In the genomic region with DNA sequence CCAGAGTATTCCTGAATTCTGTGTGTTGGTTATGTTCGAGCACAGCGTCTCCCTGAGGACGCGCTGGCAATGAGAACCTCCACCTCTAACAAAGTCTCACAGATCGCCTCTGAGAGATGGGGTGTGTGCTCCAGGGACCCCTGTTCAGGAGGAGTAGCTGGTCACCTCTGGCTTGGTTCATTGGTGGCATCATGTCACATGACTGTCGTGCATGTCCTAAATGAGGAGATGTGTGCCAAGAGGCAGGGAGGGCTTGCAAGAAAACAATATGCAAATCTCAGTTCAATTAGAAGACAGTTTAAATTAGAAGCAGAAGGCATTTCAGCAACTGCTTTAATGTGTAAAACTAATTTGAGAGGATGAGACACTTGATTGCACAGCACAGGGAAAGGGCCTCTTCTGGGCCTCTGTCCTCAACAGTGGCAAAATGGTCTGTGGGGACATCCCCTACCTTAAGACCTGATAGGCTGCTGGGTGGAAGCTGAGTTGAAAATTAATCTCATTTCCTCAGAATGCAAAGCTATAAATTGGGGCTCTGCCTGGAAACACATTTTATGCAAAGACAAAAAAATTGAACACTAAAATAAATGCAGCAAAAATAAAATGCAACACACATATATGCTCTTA, we compare ENCODE assay signal across 13 cellular contexts. TPM values are rescaled to one million over a fixed set of nuclear protein-coding genes. Genes with fewer than 3 reads are reported as not detected.
DNase-seq lines count a peak whose midpoint lies in the region; ATAC-seq and TF ChIP-seq lines count a peak whose summit lies in the region.
"Had no signal": no experiment of that assay in that cellular context is flagged by ENCODE, and none has a peak within 500 bp of the region (broad histone marks: within the 10 kb centered on the region; RNA-seq: fewer than 3 reads in every experiment).

No MANE protein-coding gene starts in this region.

- H3K9me3 ChIP-seq in OCI-LY7 (ENCODE audit: low read length) (no peaks in the 10 kb centered on the region), sigmoid colon (no peaks in the 10 kb centered on the region), H9 (ENCODE audit: control insufficient read depth, low read depth, low read length) (no peaks in the 10 kb centered on the region)

- DNase-seq in OCI-LY7 (ENCODE audit: low spot score) = peak; percentile 38
- no peak for DNase-seq in sigmoid colon
- no peak for DNase-seq in putamen (ENCODE audit: low spot score)
- DNase-seq in NCI-H1417 (lab: John Stamatoyannopoulos, UW) = no peak
- DNase-seq in activated CD8-positive, alpha-beta memory T cell treated with anti-CD3 and anti-CD28 coated beads, Interleukin-2, amount 10 ng/mL, durations not matched to agents 7 days and 5 days = no peak
- DNase-seq in H9 = no peak
- DNase-seq: brain microvascular endothelial cell; DMS153; NCI-H1092; stimulated activated CD4-positive, alpha-beta T cell treated with anti-CD3 and anti-CD28 coated beads, Interleukin-4, amount 100 ng/mL, for 4 hours had no signal

- peak overlapping the region; percentile 73 for H3K4me2 ChIP-seq in OCI-LY7 (ENCODE audit: low read length)
- no peak overlapping the region for H3K4me2 ChIP-seq in H9 (ENCODE audit: insufficient read depth, insufficient read length, low read length)

- no peak overlapping the region for H2AK5ac ChIP-seq in H9 (ENCODE audit: insufficient read length, low read length)

- no peaks in the 10 kb centered on the region for H3K27me3 Mint-ChIP-seq in activated CD8-positive, alpha-beta memory T cell treated with anti-CD3 and anti-CD28 coated beads, Interleukin-2, amount 10 ng/mL, durations not matched to agents 7 days and 5 days
- H3K27me3 Mint-ChIP-seq in H9 (ENCODE audit: low read depth) = no peaks in the 10 kb centered on the region

- intact Hi-C loops in OCI-LY7 (cut with micrococcal nuclease; ENCODE audit: unreplicated experiment) = loop anchor here (1.0 to 10.0 kb wide), 3 partner anchors 11 to 330 kb away; a partner anchor contains a TSS
- intact Hi-C loops in sigmoid colon (cut with DNase I) = loop anchor here (5.0 kb wide), 2 partner anchors 53 to 178 kb away; a partner anchor contains a TSS

- no peak overlapping the region for H4K8ac ChIP-seq in H9 (replicated peaks; ENCODE audit: insufficient read length, low read depth, low read length)

- no peak overlapping the region for H2BK120ac ChIP-seq in H9 (ENCODE audit: low read depth, low read length, poor library complexity, severe bottlenecking)

- H3K14ac ChIP-seq in H9 (ENCODE audit: insufficient read depth, low read length) = no peak overlapping the region

- no peaks in the 10 kb centered on the region for H4K20me1 ChIP-seq in OCI-LY7 (ENCODE audit: insufficient read depth, low read length)
- no peaks in the 10 kb centered on the region for H4K20me1 ChIP-seq in H9 (ENCODE audit: control insufficient read depth, insufficient read depth, insufficient read length)

- H3K27me3 ChIP-seq in sigmoid colon (no peaks in the 10 kb centered on the region), H9 (ENCODE audit: insufficient read depth, low read length) (no peaks in the 10 kb centered on the region)
- H3K27me3 ChIP-seq: brain microvascular endothelial cell had no signal

- TF ChIP-seq POLR2A in sigmoid colon (IDR thresholded peaks at IDR 0.05) = no peak

- H3K4ac ChIP-seq in H9 (ENCODE audit: low read depth, low read length) = no peak overlapping the region

- no peaks in the 10 kb centered on the region for H3K79me1 ChIP-seq in H9 (ENCODE audit: insufficient read depth, low read depth, low read length, poor library complexity, severe bottlenecking)

- peak; percentile 33; the same call in 1 of the 2 replicates for TF ChIP-seq CTCF in OCI-LY7 (conservative IDR thresholded peaks at IDR 0.05; ENCODE audit: low read length)
- no peak for TF ChIP-seq CTCF in sigmoid colon (IDR thresholded peaks at IDR 0.05)
- no peak for TF ChIP-seq CTCF in H9 (conservative IDR thresholded peaks at IDR 0.05)

- TF ChIP-seq EP300 in sigmoid colon (IDR thresholded peaks at IDR 0.05) = no peak

- H3K27ac ChIP-seq in OCI-LY7 (ENCODE audit: low read depth, low read length, poor library complexity, severe bottlenecking) (peak overlapping the region; percentile 67), sigmoid colon (peak overlapping the region in 3 of 4 donors; percentile 36 to 69 (median 61)), H9 (ENCODE audit: insufficient read length, low read depth, low read length) (no peak overlapping the region)
- H3K27ac ChIP-seq: brain microvascular endothelial cell had no signal

- no TSS peak for BruUV-seq in OCI-LY7 (replicated peaks; lab: Mats Ljungman, UMichigan)

- H3K4me3 Mint-ChIP-seq in activated CD8-positive, alpha-beta memory T cell treated with anti-CD3 and anti-CD28 coated beads, Interleukin-2, amount 10 ng/mL, durations not matched to agents 7 days and 5 days = no peak overlapping the region
- H3K4me3 Mint-ChIP-seq in H9 = no peak overlapping the region
- H3K4me3 Mint-ChIP-seq: T-helper 1 cell treated with Interleukin-12 subunit alpha and Interleukin-12 subunit beta and Interleukin-4 antibody, amounts not matched to agents 30 μg/mL and 1 μg/mL, for 36 hours had no signal

- no peaks in the 10 kb centered on the region for H3K23me2 ChIP-seq in H9 (ENCODE audit: insufficient read length, low read depth, low read length, poor library complexity, severe bottlenecking)

- no peak overlapping the region for H3K56ac ChIP-seq in H9 (ENCODE audit: insufficient read length, low read depth, low read length)

- POLR2A ChIA-PET in OCI-LY7 (lab: Charles Lee) = interaction anchor here (0.6 to 8.7 kb wide), 9 partner anchors 12 to 445 kb away, joined by 3 to 116 read pairs (median 7); a partner anchor contains a TSS

- H3K23ac ChIP-seq in H9 (ENCODE audit: insufficient read length, low read depth, low read length) = no peak overlapping the region

- no peaks in the 10 kb centered on the region for H3K9me3 Mint-ChIP-seq in activated CD8-positive, alpha-beta memory T cell treated with anti-CD3 and anti-CD28 coated beads, Interleukin-2, amount 10 ng/mL, durations not matched to agents 7 days and 5 days (ENCODE audit: low read depth)
- H3K9me3 Mint-ChIP-seq in H9 = no peaks in the 10 kb centered on the region
- H3K9me3 Mint-ChIP-seq: T-helper 1 cell treated with Interleukin-12 subunit alpha and Interleukin-12 subunit beta and Interleukin-4 antibody, amounts not matched to agents 30 μg/mL and 1 μg/mL, for 36 hours had no signal

- H3T11ph ChIP-seq in H9 (ENCODE audit: low read length) = no peak overlapping the region

- no peak overlapping the region for H3K27ac Mint-ChIP-seq in activated CD8-positive, alpha-beta memory T cell treated with anti-CD3 and anti-CD28 coated beads, Interleukin-2, amount 10 ng/mL, durations not matched to agents 7 days and 5 days
- H3K27ac Mint-ChIP-seq in H9 = no peak overlapping the region; a peak in 1 of 7 replicates
- H3K27ac Mint-ChIP-seq: T-helper 1 cell treated with Interleukin-12 subunit alpha and Interleukin-12 subunit beta and Interleukin-4 antibody, amounts not matched to agents 30 μg/mL and 1 μg/mL, for 36 hours had no signal

- peak; percentile 73 for ATAC-seq in GM18909 (IDR thresholded peaks at IDR 0.05; ENCODE audit: poor library complexity, unreplicated experiment)
- ATAC-seq in HG02678 (IDR thresholded peaks at IDR 0.05; ENCODE audit: unreplicated experiment) = peak; percentile 48
- ATAC-seq in activated CD8-positive, alpha-beta memory T cell treated with anti-CD3 and anti-CD28 coated beads, Interleukin-2, amount 10 ng/mL, durations not matched to agents 7 days and 5 days = no peak

- H3K79me2 ChIP-seq in OCI-LY7 (ENCODE audit: insufficient read depth, low read depth, low read length) (no peaks in the 10 kb centered on the region), H9 (ENCODE audit: insufficient read depth, low read length) (peaks cover 3% of the 10 kb centered on the region; the same call in 1 of the 2 replicates)

- peak overlapping the region; percentile 45 for H3K4me3 ChIP-seq in OCI-LY7 (ENCODE audit: low read depth, low read length, poor library complexity, severe bottlenecking)
- no peak overlapping the region for H3K4me3 ChIP-seq in sigmoid colon

- no peaks in the 10 kb centered on the region for H3K36me3 ChIP-seq in OCI-LY7 (ENCODE audit: insufficient read depth, low read length)
- H3K36me3 ChIP-seq in sigmoid colon = no peaks in the 10 kb centered on the region
- H3K36me3 ChIP-seq: brain microvascular endothelial cell had no signal

- H3K18ac ChIP-seq in H9 (ENCODE audit: insufficient read length, low read depth, low read length) = no peak overlapping the region

- H3K9me2 ChIP-seq in OCI-LY7 (ENCODE audit: insufficient read depth, low read length) = no peaks in the 10 kb centered on the region

- CTCF ChIA-PET in OCI-LY7 (lab: Charles Lee; ENCODE audit: unreplicated experiment) = interaction anchor here (0.9 to 1.7 kb wide), 4 partner anchors 12 to 55 kb away, joined by 3 to 7 read pairs (median 5); a partner anchor contains a TSS
- CTCF ChIA-PET in activated CD8-positive, alpha-beta memory T cell treated with anti-CD3 and anti-CD28 coated beads, Interleukin-2, amount 10 ng/mL, durations not matched to agents 7 days and 5 days (lab: Charles Lee) = interaction anchor here (1.0 to 5.8 kb wide), 6 partner anchors 10 to 196 kb away, joined by 3 to 53 read pairs (median 4); a partner anchor contains a TSS

- no peak overlapping the region for H2BK5ac ChIP-seq in H9 (ENCODE audit: insufficient read length, low read length)

- H2AFZ ChIP-seq in OCI-LY7 (ENCODE audit: low read length) (peak overlapping the region; percentile 33; the same call in 1 of the 2 replicates), H9 (ENCODE audit: low read length) (no peak overlapping the region)

- WGBS in sigmoid colon, 2 donors = 88 to 89% methylated on average over 6 of the region's 6 CpGs
- no CpG with 5 or more reads among the region's 6 CpGs for WGBS in H9 (ENCODE audit: extremely low coverage, insufficient read length, low lambda C conversion rate)

- no peak overlapping the region for H3K9ac ChIP-seq in H9 (ENCODE audit: extremely low read depth, insufficient read length, low read length)

- H2BK20ac ChIP-seq in H9 (ENCODE audit: low read depth, low read length, poor library complexity, severe bottlenecking) = no peak overlapping the region

- peaks cover 40% of the 10 kb centered on the region for H3K4me1 Mint-ChIP-seq in activated CD8-positive, alpha-beta memory T cell treated with anti-CD3 and anti-CD28 coated beads, Interleukin-2, amount 10 ng/mL, durations not matched to agents 7 days and 5 days
- peaks cover 46 to 61% of the 10 kb centered on the region in 2 experiments for H3K4me1 Mint-ChIP-seq in H9

- no peak overlapping the region for H4K5ac ChIP-seq in H9 (ENCODE audit: insufficient read length, low read depth, low read length)

- H2BK15ac ChIP-seq in H9 (ENCODE audit: low read depth, low read length) = no peak overlapping the region

- H3K36me3 Mint-ChIP-seq in activated CD8-positive, alpha-beta memory T cell treated with anti-CD3 and anti-CD28 coated beads, Interleukin-2, amount 10 ng/mL, durations not matched to agents 7 days and 5 days = peaks cover 2% of the 10 kb centered on the region
- peaks cover 0 to 2% (median 0%) of the 10 kb centered on the region in 3 experiments; a peak in 3 of 7 replicates for H3K36me3 Mint-ChIP-seq in H9 (ENCODE audit: insufficient read depth in 1 of 3, low read depth in 3 of 3)

- no peak overlapping the region for H2BK12ac ChIP-seq in H9 (ENCODE audit: insufficient read length, low read depth, low read length)

- H3K4me1 ChIP-seq in OCI-LY7 (ENCODE audit: insufficient read depth, low read length, poor library complexity, severe bottlenecking) (peaks cover 59% of the 10 kb centered on the region), sigmoid colon (peaks cover 0 to 38% (median 28%) of the 10 kb centered on the region in 4 donors), H9 (ENCODE audit: insufficient read depth, low read length) (peaks cover 15% of the 10 kb centered on the region; the same call in 1 of the 2 replicates)

- H4K91ac ChIP-seq in H9 (ENCODE audit: insufficient read length, low read depth, low read length) = no peak overlapping the region

RNA-seq across cellular contexts. Expression of a gene that starts 54.6 kb away (rescaled TPM):
- 3.8 and 6.6 TPM in 2 replicates for total RNA-seq in OCI-LY7 (2014; rRNA removed; shearing (Covaris generic))
- total RNA-seq in OCI-LY7 (2022) (32.0 and 32.4 TPM in 2 replicates), sigmoid colon (10 to 100 TPM; 16.1 to 29.4 (median 21.7) TPM), H9 (2021) (12.6 and 14.1 TPM in 2 replicates)
- polyA plus RNA-seq in sigmoid colon = 10 to 100 TPM; 15.6 to 20.6 (median 18.1) TPM
- 10 to 100 TPM; 51.0 to 57.8 TPM for total RNA-seq in activated CD8-positive, alpha-beta memory T cell treated with anti-CD3 and anti-CD28 coated beads, Interleukin-2, amount 10 ng/mL, durations not matched to agents 7 days and 5 days
